ENCODE assay signal across 11 cellular contexts in genomic region chr10:132162590-132163277, GRCh38. TPM values are rescaled to one million over a fixed set of nuclear protein-coding genes. Genes with fewer than 3 reads are reported as not detected.
DNase-seq lines count a peak whose midpoint lies in the region; ATAC-seq, FAIRE-seq and TF ChIP-seq lines count a peak whose summit lies in the region.
"Had no signal": no experiment of that assay in that cellular context is flagged by ENCODE, and none has a peak within 500 bp of the region (broad histone marks: within the 10 kb centered on the region; RNA-seq: fewer than 3 reads in every experiment).

No MANE protein-coding gene starts in this region.

- H3K9me3 ChIP-seq in H9 (ENCODE audit: control insufficient read depth, low read depth, low read length) (no peaks in the 10 kb centered on the region), lower lobe of right lung (no peaks in the 10 kb centered on the region), sigmoid colon (no peaks in the 10 kb centered on the region), small intestine (ENCODE audit: control insufficient read depth, low read depth) (no peaks in the 10 kb centered on the region)

- no peak overlapping the region for H3K23ac ChIP-seq in H9 (ENCODE audit: insufficient read length, low read depth, low read length)

- no peaks in the 10 kb centered on the region for H3K79me1 ChIP-seq in H9 (ENCODE audit: insufficient read depth, low read depth, low read length, poor library complexity, severe bottlenecking)

- H3K18ac ChIP-seq in H9 (ENCODE audit: insufficient read length, low read depth, low read length), result no peak overlapping the region

- no peaks in the 10 kb centered on the region for H3K79me2 ChIP-seq in H9 (ENCODE audit: insufficient read depth, low read length)

- no peak for FAIRE-seq in small intestine (lab: Jason Lieb, UNC)
- FAIRE-seq: colon had no signal

- H4K5ac ChIP-seq in H9 (ENCODE audit: insufficient read length, low read depth, low read length), result no peak overlapping the region

- H3K27me3 ChIP-seq in H9 (ENCODE audit: insufficient read depth, low read length) (no peaks in the 10 kb centered on the region), lower lobe of right lung (ENCODE audit: low read depth) (peaks cover 18% of the 10 kb centered on the region), sigmoid colon (no peaks in the 10 kb centered on the region), small intestine (ENCODE audit: control insufficient read depth in 2 of 2, insufficient read depth in 2 of 2, low read length in 2 of 2) (no peaks in the 10 kb centered on the region)

- ATAC-seq in lower lobe of right lung (peak in 1 of 2 donors; percentile 26), HG03521 (IDR thresholded peaks at IDR 0.05; ENCODE audit: unreplicated experiment) (no peak)

- H3K27ac ChIP-seq in C4-2B, result peak overlapping the region; percentile 88
- H3K27ac ChIP-seq in H9 (ENCODE audit: insufficient read length, low read depth, low read length), result no peak overlapping the region
- H3K27ac ChIP-seq in lower lobe of right lung, result no peak overlapping the region
- no peak overlapping the region for H3K27ac ChIP-seq in sigmoid colon
- H3K27ac ChIP-seq in small intestine (ENCODE audit: low read depth in 1 of 2, low read length in 1 of 2), result no peak overlapping the region
- H3K27ac ChIP-seq: PC-9 had no signal

- no peak for TF ChIP-seq CTCF in C4-2B (conservative IDR thresholded peaks at IDR 0.05)
- TF ChIP-seq CTCF in H9 (conservative IDR thresholded peaks at IDR 0.05), result no peak
- TF ChIP-seq CTCF in lower lobe of right lung (IDR thresholded peaks at IDR 0.05), result no peak
- TF ChIP-seq CTCF in sigmoid colon (IDR thresholded peaks at IDR 0.05), result no peak

- H3K27ac Mint-ChIP-seq in H9, result no peak overlapping the region
- peak overlapping the region; percentile 92 for H3K27ac Mint-ChIP-seq in activated naive CD8-positive, alpha-beta T cell treated with anti-CD3 and anti-CD28 coated beads for 36 hours

- H4K20me1 ChIP-seq in H9 (ENCODE audit: control insufficient read depth, insufficient read depth, insufficient read length), result no peaks in the 10 kb centered on the region

- H3K4me1 Mint-ChIP-seq in H9, result peaks cover 14 to 27% of the 10 kb centered on the region in 2 experiments
- peaks cover 25% of the 10 kb centered on the region for H3K4me1 Mint-ChIP-seq in activated naive CD8-positive, alpha-beta T cell treated with anti-CD3 and anti-CD28 coated beads for 36 hours

- no peak overlapping the region for H2BK12ac ChIP-seq in H9 (ENCODE audit: insufficient read length, low read depth, low read length)

- no peak for TF ChIP-seq EP300 in sigmoid colon (IDR thresholded peaks at IDR 0.05)

- no peak overlapping the region for H2AK5ac ChIP-seq in H9 (ENCODE audit: insufficient read length, low read length)

- H3K9me3 Mint-ChIP-seq in H9, result peaks cover 0 to 5% of the 10 kb centered on the region in 2 experiments; a peak in 4 of 5 replicates
- H3K9me3 Mint-ChIP-seq in activated naive CD8-positive, alpha-beta T cell treated with anti-CD3 and anti-CD28 coated beads for 36 hours, result peaks cover 2% of the 10 kb centered on the region

- no peak overlapping the region for H4K8ac ChIP-seq in H9 (replicated peaks; ENCODE audit: insufficient read length, low read depth, low read length)

- H3T11ph ChIP-seq in H9 (ENCODE audit: low read length), result no peak overlapping the region

- H3K36me3 ChIP-seq in lower lobe of right lung (no peaks in the 10 kb centered on the region), sigmoid colon (peaks cover 0 to 4% (median 0%) of the 10 kb centered on the region in 4 donors), small intestine (ENCODE audit: control insufficient read depth in 2 of 2, insufficient read depth in 2 of 2, low read length in 2 of 2) (no peaks in the 10 kb centered on the region)

- H2BK15ac ChIP-seq in H9 (ENCODE audit: low read depth, low read length), result no peak overlapping the region

- H3K9ac ChIP-seq in H9 (ENCODE audit: extremely low read depth, insufficient read length, low read length), result no peak overlapping the region

- H2BK120ac ChIP-seq in H9 (ENCODE audit: low read depth, low read length, poor library complexity, severe bottlenecking), result no peak overlapping the region

- no peak overlapping the region for H3K56ac ChIP-seq in H9 (ENCODE audit: insufficient read length, low read depth, low read length)

- no peak overlapping the region for H2BK20ac ChIP-seq in H9 (ENCODE audit: low read depth, low read length, poor library complexity, severe bottlenecking)

- H4K91ac ChIP-seq in H9 (ENCODE audit: insufficient read length, low read depth, low read length), result no peak overlapping the region

- H2AFZ ChIP-seq in H9 (ENCODE audit: low read length), result no peak overlapping the region
- H2AFZ ChIP-seq: PC-9 had no signal

- no peak overlapping the region for H2BK5ac ChIP-seq in H9 (ENCODE audit: insufficient read length, low read length)

- TF ChIP-seq POLR2A in sigmoid colon (IDR thresholded peaks at IDR 0.05), result no peak

- peaks cover 7% of the 10 kb centered on the region for H3K27me3 Mint-ChIP-seq in H9 (ENCODE audit: low read depth)
- H3K27me3 Mint-ChIP-seq in activated naive CD8-positive, alpha-beta T cell treated with anti-CD3 and anti-CD28 coated beads for 36 hours, result no peaks in the 10 kb centered on the region

- no peaks in the 10 kb centered on the region for H3K23me2 ChIP-seq in H9 (ENCODE audit: insufficient read length, low read depth, low read length, poor library complexity, severe bottlenecking)

- no peak overlapping the region for H3K14ac ChIP-seq in H9 (ENCODE audit: insufficient read depth, low read length)

- H3K4me1 ChIP-seq in H9 (ENCODE audit: insufficient read depth, low read length), result no peaks in the 10 kb centered on the region; the same call in 1 of the 2 replicates
- no peaks in the 10 kb centered on the region for H3K4me1 ChIP-seq in lower lobe of right lung
- no peaks in the 10 kb centered on the region for H3K4me1 ChIP-seq in sigmoid colon
- no peaks in the 10 kb centered on the region for H3K4me1 ChIP-seq in small intestine (ENCODE audit: control insufficient read depth in 2 of 2, insufficient read depth in 1 of 2, low read depth in 1 of 2, low read length in 1 of 2)

- peak overlapping the region; percentile 20 for H3K4me2 ChIP-seq in H9 (ENCODE audit: insufficient read depth, insufficient read length, low read length)
- H3K4me2 ChIP-seq: PC-9 had no signal

- WGBS in H9 (ENCODE audit: extremely low coverage, insufficient read length, low lambda C conversion rate), result no CpG with 5 or more reads among the region's 10 CpGs
- WGBS in sigmoid colon, 2 donors, result 27 to 61% methylated on average over 10 of the region's 10 CpGs
- WGBS in small intestine, 3 donors, result 24 to 50% (median 39%) methylated on average over 10 of the region's 10 CpGs

- no peaks in the 10 kb centered on the region; a peak in 1 of 7 replicates for H3K36me3 Mint-ChIP-seq in H9 (ENCODE audit: insufficient read depth in 1 of 3, low read depth in 3 of 3)
- peaks cover 3% of the 10 kb centered on the region for H3K36me3 Mint-ChIP-seq in activated naive CD8-positive, alpha-beta T cell treated with anti-CD3 and anti-CD28 coated beads for 36 hours
- H3K36me3 Mint-ChIP-seq: stimulated activated memory B cell treated with anti-CD40 and anti-IgM and Interleukin-4, amounts not matched to agents 10 μg/mL and 1 μg/mL and 100 μg/mL, for 72 hours had no signal

- H3K4me3 ChIP-seq in lower lobe of right lung, result no peak overlapping the region
- H3K4me3 ChIP-seq in sigmoid colon, result no peak overlapping the region
- H3K4me3 ChIP-seq in small intestine (ENCODE audit: low read depth in 1 of 2, low read length in 2 of 2), result no peak overlapping the region
- H3K4me3 ChIP-seq: PC-9 had no signal

- peak overlapping the region; percentile 46 to 50; a peak in 4 of 5 replicates for H3K4me3 Mint-ChIP-seq in H9
- no peak overlapping the region for H3K4me3 Mint-ChIP-seq in activated naive CD8-positive, alpha-beta T cell treated with anti-CD3 and anti-CD28 coated beads for 36 hours

- intact Hi-C loops in lower lobe of right lung (cut with DNase I), result no loop called here
- intact Hi-C loops in sigmoid colon (cut with DNase I), result no loop called here

- H3K4ac ChIP-seq in H9 (ENCODE audit: low read depth, low read length), result no peak overlapping the region

- DNase-seq in H9 (no peak), lower lobe of right lung (peak; percentile 52), sigmoid colon (no peak), NCI-H2107 treated with DMSO at 0.1 percent for 48 hours (lab: John Stamatoyannopoulos, UW; ENCODE audit: unreplicated experiment) (no peak), small intestine (no peak)
- DNase-seq in activated naive CD8-positive, alpha-beta T cell treated with anti-CD3 and anti-CD28 coated beads for 36 hours, result no peak
- DNase-seq: PC-9 had no signal

RNA-seq across cellular contexts. Expression of gene DPYSL4, which starts 24.0 kb away (rescaled TPM):
- total RNA-seq in H9 (2021) (26.3 and 29.0 TPM in 2 replicates), lower lobe of right lung (2.1 TPM), sigmoid colon (1 to 10 TPM in 1 of 4 donors, under 1 TPM in 3; 0.36 to 1.9 (median 0.69) TPM)
- 10 to 100 TPM; 19.9 to 22.2 TPM for total RNA-seq in activated naive CD8-positive, alpha-beta T cell treated with anti-CD3 and anti-CD28 coated beads for 36 hours
- polyA plus RNA-seq in sigmoid colon (under 1 TPM in 2 of 3 donors, not detected in 1; under 0.01 to 0.71 TPM), small intestine (1 to 10 TPM in 1 of 3 donors, not detected in 2; 1.0 TPM)
